ENCODE assay signal across 12 cellular contexts in the genomic region with DNA sequence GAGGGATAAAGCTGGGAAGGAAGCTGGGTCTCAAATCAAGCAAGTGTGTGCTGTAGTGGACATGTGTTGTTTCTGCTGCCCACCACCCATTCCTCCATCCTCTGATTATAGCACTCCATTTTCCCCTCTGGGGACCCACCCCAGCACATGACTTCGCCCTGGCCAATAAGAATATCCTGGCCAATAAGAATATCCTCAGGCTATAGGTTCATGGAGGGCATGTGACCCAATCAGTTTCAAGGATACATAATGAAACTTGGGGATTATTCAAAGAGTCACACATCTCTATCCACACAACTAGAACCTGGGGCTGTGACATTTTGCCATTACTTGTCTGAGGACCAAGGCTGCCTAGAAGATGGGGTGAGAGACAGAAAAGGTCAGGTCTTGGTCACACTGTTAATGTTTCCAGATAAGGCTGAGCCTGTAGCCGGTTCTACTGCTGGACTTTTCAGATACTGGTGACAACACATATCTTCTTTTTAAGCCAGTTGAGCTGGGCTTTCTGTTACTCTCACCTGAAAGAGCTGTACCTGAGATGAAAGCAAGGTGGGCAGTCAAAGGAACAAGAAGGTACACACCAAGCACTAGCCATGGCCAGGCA. TPM values are rescaled to one million over a fixed set of nuclear protein-coding genes. Genes with fewer than 3 reads are reported as not detected.
DNase-seq lines count a peak whose midpoint lies in the region; ATAC-seq, FAIRE-seq and TF ChIP-seq lines count a peak whose summit lies in the region.
"Had no signal": no experiment of that assay in that cellular context is flagged by ENCODE, and none has a peak within 500 bp of the region (broad histone marks: within the 10 kb centered on the region; RNA-seq: fewer than 3 reads in every experiment).

No MANE protein-coding gene starts in this region.

- no peak overlapping the region for H3K27ac ChIP-seq in CD4-positive, alpha-beta T cell (ENCODE audit: low read depth, low read length)
- no peak overlapping the region for H3K27ac ChIP-seq in kidney (ENCODE audit: low read depth in 2 of 2, low read length in 2 of 2)
- peak overlapping the region in 2 of 5 donors; percentile 17 to 50 for H3K27ac ChIP-seq in stomach

- no peaks in the 10 kb centered on the region for H3K36me3 Mint-ChIP-seq in CD4-positive, alpha-beta T cell (ENCODE audit: low read depth)
- no peaks in the 10 kb centered on the region for H3K36me3 Mint-ChIP-seq in activated T-helper 17 cell treated with anti-CD3 and anti-CD28 coated beads, Interleukin-2, amount 50 U/mL, for 72 hours (ENCODE audit: low read depth)

- no peak for FAIRE-seq in kidney (lab: Jason Lieb, UNC)

- intact Hi-C loops in CD4-positive, alpha-beta T cell (cut with DNase I, micrococcal nuclease), result loop anchor here in 1 of 2 experiments (2.0 to 5.0 kb wide), 2 partner anchors 22 to 391 kb away; no protein-coding TSS in a partner anchor
- intact Hi-C loops in kidney (cut with DNase I), result no loop called here
- intact Hi-C loops in stomach (cut with DNase I; ENCODE audit: low total_unique reads), result loop anchor here (5.0 kb wide), 1 partner anchor 36 kb away; a partner anchor contains a TSS

- H3K27me3 Mint-ChIP-seq in CD4-positive, alpha-beta T cell, result no peaks in the 10 kb centered on the region
- no peaks in the 10 kb centered on the region for H3K27me3 Mint-ChIP-seq in activated T-helper 17 cell treated with anti-CD3 and anti-CD28 coated beads, Interleukin-2, amount 50 U/mL, for 72 hours

- H3K36me3 ChIP-seq in kidney (ENCODE audit: control insufficient read depth in 1 of 2, insufficient read depth in 2 of 2, low read length in 2 of 2), result no peaks in the 10 kb centered on the region
- no peaks in the 10 kb centered on the region for H3K36me3 ChIP-seq in stomach
- H3K36me3 ChIP-seq: Peyer's patch had no signal

- TF ChIP-seq POLR2A in stomach (IDR thresholded peaks at IDR 0.05), result no peak

- POLR2A ChIA-PET in CD4-positive, alpha-beta T cell (lab: Charles Lee), result interaction anchor here (0.7 to 1.6 kb wide), 3 partner anchors 34 to 195 kb away, joined by 3 to 5 read pairs (median 3); a partner anchor contains a TSS

- DNase-seq in CD4-positive, alpha-beta T cell, result no peak
- DNase-seq in GM12865 (ENCODE audit: low read depth) (peak; percentile 18), kidney (peak; percentile 6), NCI-H345 treated with DMSO at 0.1 percent for 48 hours (lab: John Stamatoyannopoulos, UW; ENCODE audit: unreplicated experiment) (no peak), stomach (no peak), DMS79 (lab: John Stamatoyannopoulos, UW) (no peak)
- DNase-seq: NCI-H1092 treated with DMSO at 0.1 percent for 48 hours; NCI-H446; Peyer's patch; right lobe of liver; stimulated activated CD4-positive, alpha-beta T cell treated with anti-CD3 and anti-CD28 coated beads, Interleukin-4, amount 100 ng/mL, for 24 hours had no signal

- peaks cover 9 to 19% of the 10 kb centered on the region in 2 donors for H3K4me1 ChIP-seq in kidney (ENCODE audit: control insufficient read depth in 1 of 2, insufficient read depth in 1 of 2, low read depth in 1 of 2, low read length in 2 of 2)
- peaks cover 19 to 69% (median 41%) of the 10 kb centered on the region in 4 donors for H3K4me1 ChIP-seq in stomach

- H3K4me3 Mint-ChIP-seq in CD4-positive, alpha-beta T cell, result no peak overlapping the region
- peak overlapping the region; percentile 73 for H3K4me3 Mint-ChIP-seq in activated T-helper 17 cell treated with anti-CD3 and anti-CD28 coated beads, Interleukin-2, amount 50 U/mL, for 72 hours

- peaks cover 47% of the 10 kb centered on the region for H3K4me1 Mint-ChIP-seq in CD4-positive, alpha-beta T cell (ENCODE audit: low read depth)
- H3K4me1 Mint-ChIP-seq in activated T-helper 17 cell treated with anti-CD3 and anti-CD28 coated beads, Interleukin-2, amount 50 U/mL, for 72 hours, result peaks cover 37% of the 10 kb centered on the region

- peak overlapping the region; percentile 49 for H3K27ac Mint-ChIP-seq in CD4-positive, alpha-beta T cell
- H3K27ac Mint-ChIP-seq in activated T-helper 17 cell treated with anti-CD3 and anti-CD28 coated beads, Interleukin-2, amount 50 U/mL, for 72 hours, result peak overlapping the region; percentile 51

- H3K27me3 ChIP-seq in CD4-positive, alpha-beta T cell (ENCODE audit: control insufficient read depth, insufficient read depth, low read length), result no peaks in the 10 kb centered on the region
- H3K27me3 ChIP-seq in stomach, result no peaks in the 10 kb centered on the region
- H3K27me3 ChIP-seq: Peyer's patch, right lobe of liver had no signal

- no peaks in the 10 kb centered on the region for H3K9me3 ChIP-seq in CD4-positive, alpha-beta T cell (ENCODE audit: control insufficient read depth, low read length)
- H3K9me3 ChIP-seq in kidney (ENCODE audit: control insufficient read depth in 1 of 2, low read length in 2 of 2), result no peaks in the 10 kb centered on the region
- no peaks in the 10 kb centered on the region for H3K9me3 ChIP-seq in stomach
- H3K9me3 ChIP-seq: Peyer's patch, right lobe of liver had no signal

- TF ChIP-seq CTCF in CD4-positive, alpha-beta T cell (IDR thresholded peaks at IDR 0.05), result no peak
- TF ChIP-seq CTCF in GM12865 (IDR thresholded peaks at IDR 0.05; ENCODE audit: insufficient read depth, low read depth, low read length, missing control alignments), result no peak
- no peak for TF ChIP-seq CTCF in kidney (IDR thresholded peaks at IDR 0.05; ENCODE audit: borderline replicate concordance, extremely low read depth, insufficient read depth)
- no peak for TF ChIP-seq CTCF in stomach (IDR thresholded peaks at IDR 0.05)

- no peak for TF ChIP-seq EP300 in stomach (IDR thresholded peaks at IDR 0.05)

- H3K4me3 ChIP-seq in GM12865 (ENCODE audit: low read depth, low read length) (no peak overlapping the region), kidney (ENCODE audit: low read length in 2 of 2) (no peak overlapping the region), stomach (no peak overlapping the region)
- H3K4me3 ChIP-seq: Peyer's patch, right lobe of liver had no signal

- WGBS in stomach, 5 donors, result 62 to 82% (median 66%) methylated on average over 2 of the region's 2 CpGs

- ATAC-seq in CD4-positive, alpha-beta T cell (ENCODE audit: poor library complexity), result no peak
- peak; percentile 37 for ATAC-seq in activated T-helper 17 cell treated with anti-CD3 and anti-CD28 coated beads, Interleukin-2, amount 50 U/mL, for 72 hours (replicated peaks)
- ATAC-seq: right lobe of liver had no signal

- no peak overlapping the region for H3K9ac ChIP-seq in kidney (ENCODE audit: low read length in 2 of 2)

- CTCF ChIA-PET in CD4-positive, alpha-beta T cell (lab: Charles Lee), result interaction anchor here (0.6 to 6.9 kb wide), 5 partner anchors 19 to 144 kb away, joined by 3 to 216 read pairs (median 17); a partner anchor contains a TSS

- H3K9me3 Mint-ChIP-seq in CD4-positive, alpha-beta T cell, result no peaks in the 10 kb centered on the region
- H3K9me3 Mint-ChIP-seq in activated T-helper 17 cell treated with anti-CD3 and anti-CD28 coated beads, Interleukin-2, amount 50 U/mL, for 72 hours, result no peaks in the 10 kb centered on the region

RNA-seq across cellular contexts. Expression of a gene that starts 33.7 kb away (rescaled TPM):
- 10 to 100 TPM; 87.0 to 90.1 TPM for total RNA-seq in CD4-positive, alpha-beta T cell
- total RNA-seq in activated T-helper 17 cell treated with anti-CD3 and anti-CD28 coated beads, Interleukin-2, amount 50 U/mL, for 72 hours, result 10 to 100 TPM; 90.6 to 95.9 TPM
- total RNA-seq in kidney (60.7 TPM), stomach (100 to 1,000 TPM in 3 of 5 donors, 10 to 100 TPM in 2; 42.8 to 305 (median 121) TPM)
- polyA plus RNA-seq in kidney (ENCODE audit: insufficient read depth, low read depth, low replicate concordance) (25.6 TPM), stomach (10 to 100 TPM; 16.5 to 30.3 (median 28.2) TPM)

Comparison
In these comparisons a context has a peak if more than half of its experiments do, and no peak if none do; other contexts are left out.
1. DNase-seq: peak in GM12865 (single experiment) and kidney (single experiment); none in CD4-positive, alpha-beta T cell (0 of 10), NCI-H345 treated with DMSO at 0.1 percent for 48 hours (single experiment), stomach (single experiment) and DMS79 (single experiment).